Comparison of ENCODE assay signal across 11 cellular contexts in the genomic region with DNA sequence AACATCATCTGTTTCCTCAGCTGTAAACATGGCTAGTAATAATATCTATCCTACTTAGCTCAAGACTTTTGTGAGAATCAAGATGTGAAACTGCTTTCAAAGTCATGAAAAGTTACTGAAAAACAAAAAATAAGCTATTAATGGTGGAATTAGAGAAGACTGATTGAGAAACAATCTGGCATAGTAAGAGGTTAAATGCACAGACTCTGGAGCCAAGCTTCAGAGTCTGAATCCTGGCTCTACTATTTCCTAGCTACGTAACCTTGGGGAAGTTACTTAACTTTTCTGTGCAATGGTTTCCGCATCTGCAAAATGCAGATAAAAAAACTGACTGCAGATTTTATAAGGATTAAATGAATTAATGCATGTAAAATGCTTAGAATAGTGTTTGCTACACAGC. TPM values are rescaled to one million over a fixed set of nuclear protein-coding genes. Genes with fewer than 3 reads are reported as not detected.
DNase-seq lines count a peak whose midpoint lies in the region; ATAC-seq and TF ChIP-seq lines count a peak whose summit lies in the region.
"Had no signal": no experiment of that assay in that cellular context is flagged by ENCODE, and none has a peak within 500 bp of the region (broad histone marks: within the 10 kb centered on the region; RNA-seq: fewer than 3 reads in every experiment).

No MANE protein-coding gene starts in this region.

- H3K4me1 ChIP-seq in right lobe of liver, result peaks cover 0 to 65% (median 17%) of the 10 kb centered on the region in 4 donors
- H3K4me1 ChIP-seq in subcutaneous abdominal adipose tissue (ENCODE audit: control insufficient read depth in 5 of 5, insufficient read depth in 5 of 5, low read length in 5 of 5), result peaks cover 2 to 43% (median 26%) of the 10 kb centered on the region in 5 donors

- H3K9ac ChIP-seq in subcutaneous abdominal adipose tissue (ENCODE audit: low read length in 5 of 5), result peak overlapping the region in 3 of 5 donors; percentile 32 to 50 (median 36)

- H3K9me3 Mint-ChIP-seq in IgD-negative memory B cell, result no peaks in the 10 kb centered on the region
- no peaks in the 10 kb centered on the region for H3K9me3 Mint-ChIP-seq in dendritic cell treated with granulocyte-macrophage colony-stimulating factor and Interleukin-4, amounts not matched to agents 40 ng/mL and 50 ng/mL, for 4 days
- H3K9me3 Mint-ChIP-seq: activated CD8-positive, alpha-beta T cell treated with anti-CD3 and anti-CD28 coated beads for 36 hours had no signal

- no peaks in the 10 kb centered on the region for H3K27me3 ChIP-seq in right lobe of liver
- H3K27me3 ChIP-seq in subcutaneous abdominal adipose tissue (ENCODE audit: control insufficient read depth in 5 of 5, insufficient read depth in 4 of 5, low read length in 5 of 5), result no peaks in the 10 kb centered on the region

- H3K9me3 ChIP-seq in right lobe of liver, result no peaks in the 10 kb centered on the region
- H3K9me3 ChIP-seq in subcutaneous abdominal adipose tissue (ENCODE audit: control insufficient read depth in 5 of 5, low read length in 5 of 5), result no peaks in the 10 kb centered on the region

- DNase-seq in right lobe of liver (no peak), NCI-H146 treated with DMSO at 0.1 percent for 48 hours (lab: John Stamatoyannopoulos, UW; ENCODE audit: unreplicated experiment) (no peak), cerebellar nuclear complex (lab: John Stamatoyannopoulos, UW) (no peak)
- DNase-seq: activated CD8-positive, alpha-beta T cell treated with anti-CD3 and anti-CD28 coated beads for 36 hours; activated gamma-delta T cell treated with Interleukin-2 at 50 U/mL for 16 hours; NCI-H345; T1000 had no signal

- TF ChIP-seq POLR2A in right lobe of liver (IDR thresholded peaks at IDR 0.05), result no peak

- H3K36me3 ChIP-seq in right lobe of liver (no peaks in the 10 kb centered on the region), subcutaneous abdominal adipose tissue (ENCODE audit: control insufficient read depth in 5 of 5, insufficient read depth in 5 of 5, low read length in 5 of 5) (peaks cover 0 to 11% (median 5%) of the 10 kb centered on the region in 5 donors)

- ATAC-seq in right lobe of liver (peak; percentile 77 to 78 (median 77)), GM19455 (IDR thresholded peaks at IDR 0.05; ENCODE audit: unreplicated experiment) (no peak)
- ATAC-seq: activated CD8-positive, alpha-beta T cell treated with anti-CD3 and anti-CD28 coated beads for 36 hours had no signal

- intact Hi-C loops in dendritic cell treated with granulocyte-macrophage colony-stimulating factor and Interleukin-4, amounts not matched to agents 40 ng/mL and 50 ng/mL, for 4 days (cut with micrococcal nuclease), result no loop called here
- intact Hi-C loops in right lobe of liver (cut with DNase I), result no loop called here

- peak overlapping the region in 1 of 4 donors; percentile 65 for H3K4me3 Mint-ChIP-seq in IgD-negative memory B cell
- no peak overlapping the region for H3K4me3 Mint-ChIP-seq in dendritic cell treated with granulocyte-macrophage colony-stimulating factor and Interleukin-4, amounts not matched to agents 40 ng/mL and 50 ng/mL, for 4 days
- H3K4me3 Mint-ChIP-seq: activated CD8-positive, alpha-beta T cell treated with anti-CD3 and anti-CD28 coated beads for 36 hours had no signal

- H3K4me1 Mint-ChIP-seq in IgD-negative memory B cell, result peaks cover 24 to 36% (median 29%) of the 10 kb centered on the region in 3 donors
- peaks cover 19% of the 10 kb centered on the region for H3K4me1 Mint-ChIP-seq in dendritic cell treated with granulocyte-macrophage colony-stimulating factor and Interleukin-4, amounts not matched to agents 40 ng/mL and 50 ng/mL, for 4 days (ENCODE audit: low read depth)

- H3K27me3 Mint-ChIP-seq in IgD-negative memory B cell, result no peaks in the 10 kb centered on the region
- no peaks in the 10 kb centered on the region for H3K27me3 Mint-ChIP-seq in dendritic cell treated with granulocyte-macrophage colony-stimulating factor and Interleukin-4, amounts not matched to agents 40 ng/mL and 50 ng/mL, for 4 days
- H3K27me3 Mint-ChIP-seq: activated CD8-positive, alpha-beta T cell treated with anti-CD3 and anti-CD28 coated beads for 36 hours had no signal

- H3K27ac ChIP-seq in right lobe of liver (peak overlapping the region; percentile 36 to 92 (median 88)), subcutaneous abdominal adipose tissue (ENCODE audit: low read depth, low read length) (peak overlapping the region; percentile 12)

- WGBS in right lobe of liver (ENCODE audit: insufficient coverage, low coverage, low lambda C conversion rate, missing lambda C conversion rate), result 0% methylated on average over 2 of the region's 2 CpGs

- H3K36me3 Mint-ChIP-seq in IgD-negative memory B cell, result peaks cover 16% of the 10 kb centered on the region
- peaks cover 17% of the 10 kb centered on the region for H3K36me3 Mint-ChIP-seq in dendritic cell treated with granulocyte-macrophage colony-stimulating factor and Interleukin-4, amounts not matched to agents 40 ng/mL and 50 ng/mL, for 4 days (ENCODE audit: low read depth)

- H3K27ac Mint-ChIP-seq in IgD-negative memory B cell, result peak overlapping the region in 2 of 3 donors; percentile 63 to 68
- H3K27ac Mint-ChIP-seq in dendritic cell treated with granulocyte-macrophage colony-stimulating factor and Interleukin-4, amounts not matched to agents 40 ng/mL and 50 ng/mL, for 4 days, result peak overlapping the region; percentile 33
- H3K27ac Mint-ChIP-seq: activated CD8-positive, alpha-beta T cell treated with anti-CD3 and anti-CD28 coated beads for 36 hours had no signal

- H3K4me3 ChIP-seq in right lobe of liver, result no peak overlapping the region
- peak overlapping the region in 1 of 5 donors; percentile 21 for H3K4me3 ChIP-seq in subcutaneous abdominal adipose tissue (ENCODE audit: low read depth in 1 of 5, low read length in 5 of 5)

- TF ChIP-seq CTCF in right lobe of liver (IDR thresholded peaks at IDR 0.05), result no peak

RNA-seq across cellular contexts. Expression of a gene that starts 28.8 kb away (rescaled TPM):
- polyA plus RNA-seq in IgD-negative memory B cell, result 22.0 TPM
- total RNA-seq in right lobe of liver, result 10 to 100 TPM; 32.8 to 46.1 (median 39.6) TPM
